In genomic region chr9:22643541-22643940, GRCh38 we compare ENCODE assay signal across 20 cellular contexts.
A peak's percentile ranks its signal among the peaks of the same experiment; 100 is the strongest.
DNase-seq lines count a peak whose midpoint lies in the region; ATAC-seq and TF ChIP-seq lines count a peak whose summit lies in the region.
"Had no signal": no experiment of that assay in that cellular context is flagged by ENCODE, and none has a peak within 500 bp of the region (broad histone marks: within the 10 kb centered on the region; RNA-seq: fewer than 3 reads in every experiment).

No MANE protein-coding gene starts in this region.

- H3K4me3 ChIP-seq in choroid plexus epithelial cell (ENCODE audit: low read depth, low read length) (no peak overlapping the region), fibroblast of the aortic adventitia (ENCODE audit: low read depth, low read length) (no peak overlapping the region), tibial nerve (no peak overlapping the region)
- H3K4me3 ChIP-seq: A549, MG63, PC-9 had no signal

- peak overlapping the region in 3 of 4 donors; percentile 56 to 84 (median 78) for H3K27ac ChIP-seq in tibial nerve
- H3K27ac ChIP-seq: A549, PC-9 had no signal

- intact Hi-C loops in left colon (cut with DNase I, micrococcal nuclease) = no loop called here

- H3K9me3 ChIP-seq in tibial nerve = no peaks in the 10 kb centered on the region
- H3K9me3 ChIP-seq: A549, MG63 had no signal

- no peak for TF ChIP-seq CTCF in choroid plexus epithelial cell (conservative IDR thresholded peaks at IDR 0.05; ENCODE audit: low read depth, low read length)
- TF ChIP-seq CTCF in fibroblast of the aortic adventitia (IDR thresholded peaks at IDR 0.05; ENCODE audit: insufficient read depth, low read length) = no peak
- TF ChIP-seq CTCF in tibial nerve (IDR thresholded peaks at IDR 0.05) = no peak

- no peaks in the 10 kb centered on the region for H3K27me3 ChIP-seq in tibial nerve
- H3K27me3 ChIP-seq: MG63 had no signal

- peaks cover 0 to 15% (median 2%) of the 10 kb centered on the region in 4 donors for H3K4me1 ChIP-seq in tibial nerve
- H3K4me1 ChIP-seq: A549 had no signal

- TF ChIP-seq POLR2A in tibial nerve (IDR thresholded peaks at IDR 0.05) = no peak

- H3K36me3 ChIP-seq in tibial nerve = no peaks in the 10 kb centered on the region
- H3K36me3 ChIP-seq: MG63 had no signal

- ATAC-seq in left colon = no peak
- ATAC-seq: A549 had no signal

- DNase-seq in LHCN-M2 (ENCODE audit: low read depth) (peak; percentile 15), choroid plexus epithelial cell (ENCODE audit: low read depth) (peak; percentile 2), fibroblast of the aortic adventitia (ENCODE audit: low read depth) (peak; percentile 31), tibial nerve (ENCODE audit: low spot score in 2 of 2) (no peak), NCI-H2107 (lab: John Stamatoyannopoulos, UW) (no peak), GM03348 (ENCODE audit: low spot score) (no peak), left colon (no peak)
- DNase-seq: CD4-positive, CD25-positive, alpha-beta regulatory T cell; DMS79 treated with DMSO at 0.1 percent for 48 hours; Karpas-422; MG63; NCI-H1048; NCI-H1417 treated with DMSO at 0.1 percent for 48 hours; NCI-H187; NCI-H446 treated with DMSO at 0.1 percent for 48 hours; NCI-H526 treated with DMSO at 0.1 percent for 48 hours; PC-9; RPMI8226; SHP77 had no signal

- TF ChIP-seq EP300 in tibial nerve (IDR thresholded peaks at IDR 0.05) = no peak

Comparison
In these comparisons a context has a peak if more than half of its experiments do, and no peak if none do; other contexts are left out.
1. DNase-seq: peak in LHCN-M2 (single experiment), choroid plexus epithelial cell (single experiment) and fibroblast of the aortic adventitia (single experiment); none in tibial nerve (0 of 2), NCI-H2107 (single experiment), GM03348 (single experiment) and left colon (0 of 2).